Comparison of ENCODE assay signal across 18 cellular contexts in genomic region chr5:155013526-155013925, GRCh38. TPM values are rescaled to one million over a fixed set of nuclear protein-coding genes. Genes with fewer than 3 reads are reported as not detected.
DNase-seq lines count a peak whose midpoint lies in the region; ATAC-seq and TF ChIP-seq lines count a peak whose summit lies in the region.
"Had no signal": no experiment of that assay in that cellular context is flagged by ENCODE, and none has a peak within 500 bp of the region (broad histone marks: within the 10 kb centered on the region; RNA-seq: fewer than 3 reads in every experiment).

KIF4B (plus strand) TSS chr5:155013755; CDS start chr5:155013860, 105 bp downstream.

- TF ChIP-seq CTCF in HFF-Myc (IDR thresholded peaks at IDR 0.05; ENCODE audit: low read depth, low read length, missing control alignments) (no peak), astrocyte of the spinal cord (IDR thresholded peaks at IDR 0.05; ENCODE audit: low read depth, low read length) (no peak), choroid plexus epithelial cell (conservative IDR thresholded peaks at IDR 0.05; ENCODE audit: low read depth, low read length) (no peak), fibroblast of villous mesenchyme (IDR thresholded peaks at IDR 0.05; ENCODE audit: insufficient read depth, low read depth, low read length) (no peak)

- in situ Hi-C loops in astrocyte of the spinal cord (cut with HindIII; ENCODE audit: low sequenced_read_pairs), result no loop called here

- ATAC-seq in HG03460 (IDR thresholded peaks at IDR 0.05; ENCODE audit: unreplicated experiment), result no peak
- no peak for ATAC-seq in GM19023 (IDR thresholded peaks at IDR 0.05; ENCODE audit: unreplicated experiment)
- ATAC-seq in HG02884 (IDR thresholded peaks at IDR 0.05; ENCODE audit: unreplicated experiment), result no peak

- H3K4me3 ChIP-seq in HFF-Myc (replicated peaks; ENCODE audit: low read depth, low read length) (peak within 1 kb of the TSS; percentile 26; the same call in 1 of the 2 replicates), astrocyte of the spinal cord (ENCODE audit: low read depth, low read length) (peak within 1 kb of the TSS; percentile 14), choroid plexus epithelial cell (ENCODE audit: low read depth, low read length) (peak within 1 kb of the TSS; percentile 29), fibroblast of villous mesenchyme (ENCODE audit: low read depth, low read length) (peak within 1 kb of the TSS; percentile 18)
- H3K4me3 ChIP-seq: BLaER1, GM23248 had no signal

- DNase-seq in HFF-Myc (ENCODE audit: extremely low read depth, low read depth) (no peak), astrocyte of the spinal cord (ENCODE audit: low read depth, low spot score) (no peak), choroid plexus epithelial cell (ENCODE audit: low read depth) (no peak), fibroblast of villous mesenchyme (ENCODE audit: low read depth) (no peak), COLO829 (ENCODE audit: low spot score) (no peak)
- DNase-seq: Calu3; CD4-positive, alpha-beta memory T cell; DMS79 treated with DMSO at 0.1 percent for 48 hours; GF-D8; GM23248; HCEC 1CT; Karpas-422; KBM-7 had no signal

RNA-seq across cellular contexts. Expression of gene KIF4B, which starts in this region (rescaled TPM):
- total RNA-seq in fibroblast of villous mesenchyme, result under 0.01 TPM in 1 of 2 replicates, not detected in the other
- total RNA-seq: Calu3; CD4-positive, alpha-beta memory T cell; GM23248; HT1080 had no signal
